In the genomic region with DNA sequence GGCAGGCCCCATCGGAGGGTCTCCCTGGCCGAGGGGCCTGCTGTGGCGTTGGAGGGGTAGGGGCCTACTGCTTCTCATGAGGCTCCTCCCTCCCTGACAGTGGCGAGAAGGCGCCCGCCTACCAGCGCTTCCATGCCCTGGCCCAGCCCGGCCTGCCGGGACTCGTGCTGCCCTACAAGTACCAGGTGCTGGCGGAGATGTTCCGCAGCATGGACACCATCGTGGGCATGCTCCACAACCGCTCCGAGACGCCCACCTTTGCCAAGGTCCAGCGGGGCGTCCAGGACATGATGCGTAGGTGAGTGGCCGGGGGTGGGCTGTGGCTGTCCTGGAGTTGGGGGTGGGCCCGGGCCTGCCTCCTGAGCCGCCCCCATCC, we compare ENCODE assay signal across 1 cellular context.
TF ChIP-seq lines count a peak whose summit lies in the region.

No MANE protein-coding gene starts in this region.

TF ChIP-seq in SK-N-SH treated with all-trans-retinoic acid at 6 μM for 48 hours, 23 proteins besides CTCF, POLR2A, EP300 and RAD21 (continued from another document):
- TF ChIP-seq TOX (CRISPR knock-in tag; IDR thresholded peaks at IDR 0.05; ENCODE audit: borderline replicate concordance) (no peak), PPARA (CRISPR knock-in tag; IDR thresholded peaks at IDR 0.05; ENCODE audit: borderline replicate concordance) (no peak), TCF4 (CRISPR knock-in tag; IDR thresholded peaks at IDR 0.05; ENCODE audit: borderline replicate concordance) (no peak), CSDC2 (CRISPR knock-in tag; IDR thresholded peaks at IDR 0.05) (no peak), ZFP30 (CRISPR knock-in tag; IDR thresholded peaks at IDR 0.05) (no peak), ISL1 (CRISPR knock-in tag; IDR thresholded peaks at IDR 0.05) (no peak), ESRRG (CRISPR knock-in tag; IDR thresholded peaks at IDR 0.05) (no peak)
- TF ChIP-seq, protein P1, sequence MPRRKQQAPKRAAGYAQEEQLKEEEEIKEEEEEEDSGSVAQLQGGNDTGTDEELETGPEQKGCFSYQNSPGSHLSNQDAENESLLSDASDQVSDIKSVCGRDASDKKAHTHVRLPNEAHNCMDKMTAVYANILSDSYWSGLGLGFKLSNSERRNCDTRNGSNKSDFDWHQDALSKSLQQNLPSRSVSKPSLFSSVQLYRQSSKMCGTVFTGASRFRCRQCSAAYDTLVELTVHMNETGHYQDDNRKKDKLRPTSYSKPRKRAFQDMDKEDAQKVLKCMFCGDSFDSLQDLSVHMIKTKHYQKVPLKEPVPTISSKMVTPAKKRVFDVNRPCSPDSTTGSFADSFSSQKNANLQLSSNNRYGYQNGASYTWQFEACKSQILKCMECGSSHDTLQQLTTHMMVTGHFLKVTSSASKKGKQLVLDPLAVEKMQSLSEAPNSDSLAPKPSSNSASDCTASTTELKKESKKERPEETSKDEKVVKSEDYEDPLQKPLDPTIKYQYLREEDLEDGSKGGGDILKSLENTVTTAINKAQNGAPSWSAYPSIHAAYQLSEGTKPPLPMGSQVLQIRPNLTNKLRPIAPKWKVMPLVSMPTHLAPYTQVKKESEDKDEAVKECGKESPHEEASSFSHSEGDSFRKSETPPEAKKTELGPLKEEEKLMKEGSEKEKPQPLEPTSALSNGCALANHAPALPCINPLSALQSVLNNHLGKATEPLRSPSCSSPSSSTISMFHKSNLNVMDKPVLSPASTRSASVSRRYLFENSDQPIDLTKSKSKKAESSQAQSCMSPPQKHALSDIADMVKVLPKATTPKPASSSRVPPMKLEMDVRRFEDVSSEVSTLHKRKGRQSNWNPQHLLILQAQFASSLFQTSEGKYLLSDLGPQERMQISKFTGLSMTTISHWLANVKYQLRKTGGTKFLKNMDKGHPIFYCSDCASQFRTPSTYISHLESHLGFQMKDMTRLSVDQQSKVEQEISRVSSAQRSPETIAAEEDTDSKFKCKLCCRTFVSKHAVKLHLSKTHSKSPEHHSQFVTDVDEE (CRISPR knock-in tag; IDR thresholded peaks at IDR 0.05) = no peak
